ENCODE assay signal across 8 cellular contexts in genomic region chr5:139788294-139788875, GRCh38. TPM values are rescaled to one million over a fixed set of nuclear protein-coding genes. Genes with fewer than 3 reads are reported as not detected.
DNase-seq lines count a peak whose midpoint lies in the region.

No MANE protein-coding gene starts in this region.

- H4K20me1 ChIP-seq in GM23248 (ENCODE audit: insufficient read depth), result no peaks in the 10 kb centered on the region

- H3K79me2 ChIP-seq in GM23248 (ENCODE audit: insufficient read depth), result no peaks in the 10 kb centered on the region

- H3K9me3 ChIP-seq in GM23248 (ENCODE audit: low read depth), result no peaks in the 10 kb centered on the region
- no peaks in the 10 kb centered on the region for H3K9me3 ChIP-seq in iPS-18a (ENCODE audit: control insufficient read depth, low read depth, low read length)

- peak overlapping the region; percentile 51; the same call in 1 of the 2 replicates for H3K9ac ChIP-seq in GM23248
- no peak overlapping the region for H3K9ac ChIP-seq in iPS-18a (ENCODE audit: low read length)

- peaks cover 13% of the 10 kb centered on the region for H3K27me3 ChIP-seq in GM23248 (replicated peaks; ENCODE audit: insufficient read depth)
- H3K27me3 ChIP-seq in iPS-18a (ENCODE audit: control insufficient read depth, insufficient read depth, low read length), result peaks cover 45% of the 10 kb centered on the region

- DNase-seq in GM23248, result peak; percentile 47
- DNase-seq in astrocyte of the hippocampus (ENCODE audit: low read depth, low spot score), result peak; percentile 57
- DNase-seq in skeletal muscle cell (ENCODE audit: low read depth), result no peak
- DNase-seq in NCI-H774 (lab: John Stamatoyannopoulos, UW), result no peak
- no peak for DNase-seq in SKM-1 treated with dmso at 0.1 percent for 144 hours (lab: John Stamatoyannopoulos, UW; ENCODE audit: unreplicated experiment)
- DNase-seq in RPMI8226, result no peak
- DNase-seq in activated CD4-positive, CD25-positive, alpha-beta regulatory T cell treated with anti-CD3 and anti-CD28 coated beads, Interleukin-2, amount 50 U/mL, for 72 hours, result no peak

- peak overlapping the region; percentile 74 for H3K4me3 ChIP-seq in GM23248
- H3K4me3 ChIP-seq in iPS-18a (ENCODE audit: low read length), result peak overlapping the region; percentile 48
- peak overlapping the region; percentile 68 for H3K4me3 ChIP-seq in skeletal muscle cell (ENCODE audit: low read depth, low read length)

- H2AFZ ChIP-seq in GM23248, result peak overlapping the region; percentile 93

- in situ Hi-C loops in GM23248 (cut with MboI), result loop anchor here (10.0 to 25.0 kb wide), 2 partner anchors 176 to 374 kb away; no protein-coding TSS in a partner anchor

- no peaks in the 10 kb centered on the region for H3F3A ChIP-seq in GM23248 (ENCODE audit: insufficient read depth)

- WGBS in GM23248 (ENCODE audit: low coverage in 1 of 2, low lambda C conversion rate in 2 of 2, missing lambda C conversion rate in 2 of 2), 2 experiments, result 10% methylated on average over 24 to 30 of the region's 32 CpGs

- no peaks in the 10 kb centered on the region for H3K9me2 ChIP-seq in GM23248 (ENCODE audit: insufficient read depth)

- peak overlapping the region; percentile 95 for H3K4me2 ChIP-seq in GM23248 (ENCODE audit: unreplicated experiment)

- H3K36me3 ChIP-seq in GM23248 (ENCODE audit: low read depth) (no peaks in the 10 kb centered on the region), iPS-18a (ENCODE audit: control insufficient read depth, low read depth, low read length) (no peaks in the 10 kb centered on the region)

- H3K27ac ChIP-seq in GM23248, result no peak overlapping the region
- H3K27ac ChIP-seq in iPS-18a (ENCODE audit: low read length), result no peak overlapping the region

- no peaks in the 10 kb centered on the region; the same call in 1 of the 2 replicates for H3K4me1 ChIP-seq in GM23248 (ENCODE audit: insufficient read depth)
- peaks cover 4% of the 10 kb centered on the region for H3K4me1 ChIP-seq in iPS-18a (ENCODE audit: control insufficient read depth, low read depth, low read length)

RNA-seq across cellular contexts. Expression of gene PSD2, which starts 7.2 kb away (rescaled TPM):
- under 0.01 TPM in 1 of 2 replicates, not detected in the other for total RNA-seq in GM23248 (2014; rRNA removed; shearing (Covaris generic))
- polyA plus RNA-seq in GM23248 (2016; fragmentation: Nextera tagmentation; extraction: Ambion mirVana), result 0.11 TPM in 1 of 2 replicates, not detected in the other

Comparison
In these comparisons a context has a peak if more than half of its experiments do, and no peak if none do; other contexts are left out.
1. DNase-seq: peak in GM23248 (single experiment) and astrocyte of the hippocampus (single experiment); none in skeletal muscle cell (single experiment), NCI-H774 (single experiment), SKM-1 treated with dmso at 0.1 percent for 144 hours (single experiment), RPMI8226 (single experiment) and activated CD4-positive, CD25-positive, alpha-beta regulatory T cell treated with anti-CD3 and anti-CD28 coated beads, Interleukin-2, amount 50 U/mL, for 72 hours (single experiment).
2. Peak in every context shown above with its lines, with median percentiles within 50 percentile points of each other: H3K4me3 ChIP-seq.